8 cellular contexts compared by ENCODE assay signal in genomic region chr5:31186672-31187267, GRCh38. TPM values are rescaled to one million over a fixed set of nuclear protein-coding genes. Genes with fewer than 3 reads are reported as not detected.
DNase-seq lines count a peak whose midpoint lies in the region; ATAC-seq and TF ChIP-seq lines count a peak whose summit lies in the region.

No MANE protein-coding gene starts in this region.

- H3F3A ChIP-seq in GM23248 (ENCODE audit: insufficient read depth) = no peaks in the 10 kb centered on the region

- POLR2A ChIA-PET in BJ (lab: Charles Lee) = interaction anchor here (0.7 kb wide), 1 partner anchor 12 kb away, joined by 3 read pairs; no protein-coding TSS in a partner anchor

- no peaks in the 10 kb centered on the region for H3K79me2 ChIP-seq in GM23248 (ENCODE audit: insufficient read depth)

- in situ Hi-C loops in GM23248 (cut with MboI) = no loop called here

- H3K4me2 ChIP-seq in GM23248 (ENCODE audit: unreplicated experiment) = no peak overlapping the region

- TF ChIP-seq CTCF in BJ (IDR thresholded peaks at IDR 0.05; ENCODE audit: insufficient read depth, low read depth, low read length) (peak; percentile 76), breast epithelium (IDR thresholded peaks at IDR 0.05) (peak in 2 of 3 donors; percentile 34 to 48), mucosa of descending colon (IDR thresholded peaks at IDR 0.05) (peak; percentile 59)

- H3K9me3 ChIP-seq in GM23248 (ENCODE audit: low read depth) (no peaks in the 10 kb centered on the region), breast epithelium (no peaks in the 10 kb centered on the region), mucosa of descending colon (no peaks in the 10 kb centered on the region)

- no peaks in the 10 kb centered on the region for H3K9me2 ChIP-seq in GM23248 (ENCODE audit: insufficient read depth)

- WGBS in GM23248 (ENCODE audit: low coverage in 1 of 2, low lambda C conversion rate in 2 of 2, missing lambda C conversion rate in 2 of 2), 2 experiments = 12 to 14% methylated on average over 5 of the region's 5 CpGs

- intact Hi-C loops in breast epithelium (cut with DNase I; ENCODE audit: low total_unique reads) = loop anchor here (1.0 kb wide), 1 partner anchor 14 kb away; no protein-coding TSS in a partner anchor
- intact Hi-C loops in mucosa of descending colon (cut with DNase I, micrococcal nuclease) = no loop called here

- CTCF ChIA-PET in BJ (lab: Yijun Ruan, JAX) = interaction anchor here (0.6 to 2.6 kb wide), 24 partner anchors 9 to 300 kb away, joined by 3 to 10 read pairs (median 4); no protein-coding TSS in a partner anchor

- H3K36me3 ChIP-seq in BJ (ENCODE audit: control insufficient read depth, insufficient read depth, low read length) = no peaks in the 10 kb centered on the region
- no peaks in the 10 kb centered on the region for H3K36me3 ChIP-seq in GM23248 (ENCODE audit: low read depth)
- H3K36me3 ChIP-seq in breast epithelium = no peaks in the 10 kb centered on the region
- no peaks in the 10 kb centered on the region for H3K36me3 ChIP-seq in mucosa of descending colon (ENCODE audit: low read depth)

- DNase-seq in BJ (ENCODE audit: low read depth) = no peak
- DNase-seq in GM23248 = peak; percentile 61
- peak; percentile 4 for DNase-seq in NCI-H345 treated with DMSO at 0.1 percent for 48 hours (lab: John Stamatoyannopoulos, UW; ENCODE audit: unreplicated experiment)
- no peak for DNase-seq in breast epithelium (ENCODE audit: low spot score in 2 of 2)
- no peak for DNase-seq in mucosa of descending colon
- no peak for DNase-seq in activated T-cell treated with anti-CD3 and anti-CD28 coated beads, Interleukin-2, amount 50 U/mL, for 1 hour
- no peak for DNase-seq in germinal center (ENCODE audit: low spot score)
- no peak for DNase-seq in activated CD4-positive, alpha-beta T cell treated with anti-CD3 and anti-CD28 coated beads, Interleukin-2, amount 50 U/mL, for 4 hours

- no peak overlapping the region for H3K4me3 ChIP-seq in BJ (ENCODE audit: low read depth, low read length)
- H3K4me3 ChIP-seq in GM23248 = no peak overlapping the region
- no peak overlapping the region for H3K4me3 ChIP-seq in breast epithelium
- no peak overlapping the region for H3K4me3 ChIP-seq in mucosa of descending colon

- no peak overlapping the region for H3K9ac ChIP-seq in GM23248

- H2AFZ ChIP-seq in GM23248 = no peak overlapping the region

- no peak for TF ChIP-seq POLR2A in breast epithelium (IDR thresholded peaks at IDR 0.05)

- no peak overlapping the region for H3K27ac ChIP-seq in GM23248
- H3K27ac ChIP-seq in breast epithelium = no peak overlapping the region

- H3K27me3 ChIP-seq in BJ (ENCODE audit: control insufficient read depth, insufficient read depth, low read length) = no peaks in the 10 kb centered on the region
- 0 out of 2 replicates have a peak, but pooled peaks cover 1% of the 10 kb centered on the region for H3K27me3 ChIP-seq in GM23248 (replicated peaks; ENCODE audit: insufficient read depth)
- H3K27me3 ChIP-seq in breast epithelium = no peaks in the 10 kb centered on the region

- no peaks in the 10 kb centered on the region for H4K20me1 ChIP-seq in GM23248 (ENCODE audit: insufficient read depth)

- no peaks in the 10 kb centered on the region for H3K4me1 ChIP-seq in GM23248 (ENCODE audit: insufficient read depth)
- H3K4me1 ChIP-seq in breast epithelium = no peaks in the 10 kb centered on the region
- H3K4me1 ChIP-seq in mucosa of descending colon (ENCODE audit: low read depth) = no peaks in the 10 kb centered on the region

- ATAC-seq in mucosa of descending colon = peak; percentile 39

RNA-seq across cellular contexts. Expression of gene CDH6, which starts 6.7 kb away (rescaled TPM):
- polyA plus RNA-seq in BJ (2011; rRNA removed) = 2.9 and 3.8 TPM in 2 replicates
- polyA minus RNA-seq in BJ (2011; rRNA and poly(A)+ RNA removed) = 4.6 and 5.5 TPM in 2 replicates
- total RNA-seq in GM23248 (2014; rRNA removed; shearing (Covaris generic)) = 3.3 and 7.2 TPM in 2 replicates
- 4.1 and 4.2 TPM in 2 replicates for polyA plus RNA-seq in GM23248 (2016; fragmentation: Nextera tagmentation; extraction: Ambion mirVana)
- 1 to 10 TPM; 1.4 to 4.8 (median 3.9) TPM for total RNA-seq in breast epithelium
- total RNA-seq in mucosa of descending colon = 1 to 10 TPM in 2 of 3 donors, under 1 TPM in 1; 0.81 to 3.2 (median 1.2) TPM

Comparison
In these comparisons a context has a peak if more than half of its experiments do, and no peak if none do; other contexts are left out.
1. DNase-seq: peak in GM23248 (single experiment) and NCI-H345 treated with DMSO at 0.1 percent for 48 hours (single experiment); none in BJ (single experiment), breast epithelium (0 of 2), mucosa of descending colon (0 of 3), activated T-cell treated with anti-CD3 and anti-CD28 coated beads, Interleukin-2, amount 50 U/mL, for 1 hour (single experiment), germinal center (single experiment) and activated CD4-positive, alpha-beta T cell treated with anti-CD3 and anti-CD28 coated beads, Interleukin-2, amount 50 U/mL, for 4 hours (0 of 2).
2. Peak in every context shown above with its lines, with median percentiles within 50 percentile points of each other: CTCF ChIP-seq.